15 cellular contexts compared by ENCODE assay signal in the genomic region with DNA sequence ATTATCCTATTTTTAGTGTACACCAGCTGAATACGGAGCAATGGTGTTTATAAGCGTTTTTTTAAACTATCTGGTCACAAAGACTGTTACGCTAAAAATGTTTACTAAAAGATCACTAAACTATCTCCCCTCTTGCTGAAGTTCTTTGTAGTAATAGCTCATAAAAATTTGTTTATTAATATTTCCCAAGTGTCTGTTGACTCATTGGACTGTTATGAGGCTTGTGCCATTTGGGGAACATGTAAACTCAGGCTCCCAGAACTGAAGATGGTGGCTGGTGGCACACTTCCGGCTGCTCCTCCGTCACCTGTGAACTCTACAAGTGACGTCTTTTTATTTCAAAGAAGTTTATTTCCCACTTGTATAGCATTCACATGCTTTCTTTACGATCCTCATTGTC.
"Had no signal": no experiment of that assay in that cellular context is flagged by ENCODE, and none has a peak within 500 bp of the region (broad histone marks: within the 10 kb centered on the region; RNA-seq: fewer than 3 reads in every experiment).

No MANE protein-coding gene starts in this region.

- H3K4me1 Mint-ChIP-seq: brain had no signal

- H3K27ac Mint-ChIP-seq: activated CD4-positive, alpha-beta memory T cell treated with anti-CD3 and anti-CD28 coated beads, Interleukin-2, amount 10 ng/mL, durations not matched to agents 7 days and 5 days; activated T-helper 1 cell treated with anti-CD3 and anti-CD28 coated beads, Interleukin-12 subunit alpha, Interleukin-12 subunit beta, Interleukin-2, Interleukin-4 antibody, amounts not matched to agents 30 ng/mL and 10 ng/mL and 1 ng/mL, durations not matched to agents 14 hours and 24 hours and 36 hours had no signal

- H3K4me1 ChIP-seq: pancreas, upper lobe of left lung had no signal

- H3K27me3 Mint-ChIP-seq: activated CD4-positive, alpha-beta memory T cell treated with anti-CD3 and anti-CD28 coated beads, Interleukin-2, amount 10 ng/mL, durations not matched to agents 7 days and 5 days; brain had no signal

- DNase-seq: activated CD4-positive, alpha-beta memory T cell treated with anti-CD3 and anti-CD28 coated beads, Interleukin-2, amount 10 ng/mL, durations not matched to agents 7 days and 5 days; activated CD8-positive, alpha-beta memory T cell treated with anti-CD3 and anti-CD28 coated beads, Interleukin-2, amount 50 U/mL, for 4 hours; activated naive CD4-positive, alpha-beta T cell treated with anti-CD3 and anti-CD28 coated beads for 36 hours; amygdala; dermis blood vessel endothelial cell; pancreas; retina; stimulated activated CD4-positive, alpha-beta T cell treated with anti-CD3 and anti-CD28 coated beads, Interleukin-1b, Interleukin-23, amount 100 ng/mL, for 48 hours; stimulated activated naive CD4-positive, alpha-beta T cell; T1000; upper lobe of left lung had no signal

- H3K4me3 Mint-ChIP-seq: activated CD4-positive, alpha-beta memory T cell treated with anti-CD3 and anti-CD28 coated beads, Interleukin-2, amount 10 ng/mL, durations not matched to agents 7 days and 5 days; activated naive CD4-positive, alpha-beta T cell treated with anti-CD3 and anti-CD28 coated beads for 36 hours; activated T-helper 1 cell treated with anti-CD3 and anti-CD28 coated beads, Interleukin-12 subunit alpha, Interleukin-12 subunit beta, Interleukin-2, Interleukin-4 antibody, amounts not matched to agents 30 ng/mL and 10 ng/mL and 1 ng/mL, durations not matched to agents 14 hours and 24 hours and 36 hours; brain had no signal

- H3K9me3 Mint-ChIP-seq: activated CD4-positive, alpha-beta memory T cell treated with anti-CD3 and anti-CD28 coated beads, Interleukin-2, amount 10 ng/mL, durations not matched to agents 7 days and 5 days; activated naive CD4-positive, alpha-beta T cell treated with anti-CD3 and anti-CD28 coated beads for 36 hours; activated T-helper 1 cell treated with anti-CD3 and anti-CD28 coated beads, Interleukin-12 subunit alpha, Interleukin-12 subunit beta, Interleukin-2, Interleukin-4 antibody, amounts not matched to agents 30 ng/mL and 10 ng/mL and 1 ng/mL, durations not matched to agents 14 hours and 24 hours and 36 hours; brain had no signal

- H3K27ac ChIP-seq: pancreas had no signal

- H3K4me3 ChIP-seq: esophagus muscularis mucosa, gastroesophageal sphincter, pancreas, upper lobe of left lung had no signal

- H3K27me3 ChIP-seq: esophagus muscularis mucosa, gastroesophageal sphincter, pancreas, upper lobe of left lung had no signal

- H3K9me3 ChIP-seq: esophagus muscularis mucosa, gastroesophageal sphincter, pancreas, upper lobe of left lung had no signal

- ATAC-seq: gastroesophageal sphincter, pancreas had no signal
